Comparison of ENCODE assay signal across 12 cellular contexts in genomic region chr9:130845254-130845653, GRCh38. TPM values are rescaled to one million over a fixed set of nuclear protein-coding genes. Genes with fewer than 3 reads are reported as not detected.
DNase-seq lines count a peak whose midpoint lies in the region; ATAC-seq, FAIRE-seq and TF ChIP-seq lines count a peak whose summit lies in the region.
"Had no signal": no experiment of that assay in that cellular context is flagged by ENCODE, and none has a peak within 500 bp of the region (broad histone marks: within the 10 kb centered on the region; RNA-seq: fewer than 3 reads in every experiment).

No MANE protein-coding gene starts in this region.

- H3K27me3 ChIP-seq in liver (ENCODE audit: control insufficient read depth in 4 of 4, insufficient read depth in 4 of 4, low read length in 3 of 4): no peaks in the 10 kb centered on the region
- H3K27me3 ChIP-seq in HepG2 (ENCODE audit: control insufficient read depth in 1 of 2, insufficient read depth in 2 of 2, low read length in 2 of 2): no peaks in the 10 kb centered on the region
- no peaks in the 10 kb centered on the region for H3K27me3 ChIP-seq in osteoblast (ENCODE audit: insufficient read depth, low read length)

- peaks cover 77% of the 10 kb centered on the region for H3K79me2 ChIP-seq in HepG2 (ENCODE audit: insufficient read depth, low read length)
- H3K79me2 ChIP-seq in osteoblast (ENCODE audit: insufficient read depth, low read length): peaks cover 71% of the 10 kb centered on the region

- no peak for FAIRE-seq in HepG2 (lab: Jason Lieb, UNC)

- TF ChIP-seq CTCF in liver (IDR thresholded peaks at IDR 0.05; ENCODE audit: low read depth, low read length, missing input control) (no peak), HepG2 (CRISPR knock-in tag; IDR thresholded peaks at IDR 0.05) (no peak), fibroblast of mammary gland (conservative IDR thresholded peaks at IDR 0.05; ENCODE audit: control insufficient read depth, insufficient read depth, low read depth, low read length) (no peak), osteoblast (IDR thresholded peaks at IDR 0.05; ENCODE audit: extremely low read depth, low read depth, low read length) (no peak)

- peaks cover 0 to 8% (median 4%) of the 10 kb centered on the region in 4 donors for H3K4me1 ChIP-seq in liver (ENCODE audit: control insufficient read depth in 4 of 4, insufficient read depth in 4 of 4, low read length in 3 of 4)
- peaks cover 25% of the 10 kb centered on the region for H3K4me1 ChIP-seq in HepG2 (ENCODE audit: insufficient read depth, low read length)
- peaks cover 79% of the 10 kb centered on the region for H3K4me1 ChIP-seq in osteoblast (ENCODE audit: insufficient read depth, low read length)

- POLR2A ChIA-PET in HepG2 (lab: Yijun Ruan, JAX): interaction anchor here (0.9 kb wide), 1 partner anchor 8 kb away, joined by 3 read pairs; no protein-coding TSS in a partner anchor

- ATAC-seq in HepG2 (no peak), GM19455 (IDR thresholded peaks at IDR 0.05; ENCODE audit: unreplicated experiment) (no peak), HG03039 (IDR thresholded peaks at IDR 0.05; ENCODE audit: unreplicated experiment) (no peak), GM19452 (IDR thresholded peaks at IDR 0.05; ENCODE audit: unreplicated experiment) (no peak)

- no peaks in the 10 kb centered on the region for H3K9me3 ChIP-seq in liver (ENCODE audit: control insufficient read depth in 4 of 4, low read length in 3 of 4)
- H3K9me3 ChIP-seq in HepG2 (ENCODE audit: low read length): no peaks in the 10 kb centered on the region
- no peaks in the 10 kb centered on the region for H3K9me3 ChIP-seq in osteoblast (ENCODE audit: low read depth, low read length)

- peaks cover 9% of the 10 kb centered on the region for H4K20me1 ChIP-seq in HepG2 (ENCODE audit: insufficient read depth, low read length)
- H4K20me1 ChIP-seq in osteoblast (ENCODE audit: insufficient read depth, low read length): peaks cover 22% of the 10 kb centered on the region

- in situ Hi-C loops in HepG2 (cut with HindIII; ENCODE audit: extremely low pct_ligation_motif_present, low pct_unique_long_range_greater_than_20kb): no loop called here

- H3K36me3 ChIP-seq in liver (ENCODE audit: control insufficient read depth in 4 of 4, insufficient read depth in 3 of 4, low read depth in 1 of 4, low read length in 3 of 4): peaks cover 0 to 1% (median 0%) of the 10 kb centered on the region in 4 donors
- H3K36me3 ChIP-seq in HepG2 (replicated peaks in 1 of 2; ENCODE audit: control insufficient read depth in 1 of 2, insufficient read depth in 2 of 2, low read length in 2 of 2): 0 out of 5 replicates have a peak, but pooled peaks cover 0 to 4% of the 10 kb centered on the region in 2 experiments
- peaks cover 8% of the 10 kb centered on the region for H3K36me3 ChIP-seq in osteoblast (ENCODE audit: insufficient read depth, low read length)

- TF ChIP-seq RAD21 in liver (IDR thresholded peaks at IDR 0.05) (no peak), HepG2 (CRISPR knock-in tag; IDR thresholded peaks at IDR 0.05) (no peak)

- CTCF ChIA-PET in HepG2 (lab: Yijun Ruan, JAX; ENCODE audit: low intra/inter-chr PET ratio, low total read pairs): no interaction called here

- H3K4me3 ChIP-seq in liver (ENCODE audit: low read depth in 1 of 3, low read length in 3 of 3) (no peak overlapping the region), HepG2 (replicated peaks in 1 of 3; ENCODE audit: insufficient read depth in 1 of 3, low read depth in 2 of 3, low read length in 3 of 3) (no peak overlapping the region), fibroblast of mammary gland (ENCODE audit: control insufficient read depth, low read depth, low read length) (peak overlapping the region; percentile 8), osteoblast (ENCODE audit: insufficient read depth, low read length) (peak overlapping the region; percentile 53)
- H3K4me3 ChIP-seq: lung had no signal

- 76% methylated on average over 10 of the region's 10 CpGs for WGBS in liver
- 97% methylated on average over 10 of the region's 10 CpGs for WGBS in HepG2 (ENCODE audit: low lambda C conversion rate)

- intact Hi-C loops in HepG2 (cut with micrococcal nuclease; ENCODE audit: unreplicated experiment): no loop called here

- H3K4me2 ChIP-seq in HepG2 (ENCODE audit: low read depth, low read length) (no peak overlapping the region), osteoblast (ENCODE audit: insufficient read depth, low read length) (peak overlapping the region; percentile 85)

- TF ChIP-seq POLR2A in HepG2 (IDR thresholded peaks at IDR 0.05; ENCODE audit: insufficient read depth in 1 of 2, low read depth in 2 of 2, low read length in 2 of 2): no peak

- TF ChIP-seq EP300 in HepG2 (IDR thresholded peaks at IDR 0.05; ENCODE audit: low read depth in 2 of 2, low read length in 2 of 2): no peak
- no peak for TF ChIP-seq EP300 in HepG2 (CRISPR knock-in tag; IDR thresholded peaks at IDR 0.05; ENCODE audit: borderline replicate concordance)

- BruUV-seq in HepG2 (replicated peaks; lab: Mats Ljungman, UMichigan): no TSS peak

- H3K9ac ChIP-seq in liver (ENCODE audit: low read depth in 1 of 2, low read length in 2 of 2) (no peak overlapping the region), HepG2 (ENCODE audit: insufficient read depth, low read depth, low read length) (no peak overlapping the region)

- H2AFZ ChIP-seq in HepG2 (ENCODE audit: low read length) (no peak overlapping the region), osteoblast (ENCODE audit: low read length) (no peak overlapping the region)

- H3K27ac ChIP-seq in liver (ENCODE audit: low read depth in 1 of 2, low read length in 2 of 2): peak overlapping the region; percentile 15 to 49
- H3K27ac ChIP-seq in HepG2 (ENCODE audit: extremely low read length, insufficient read depth, low read length): no peak overlapping the region
- H3K27ac ChIP-seq in osteoblast (ENCODE audit: low read depth, low read length): peak overlapping the region; percentile 98

- no peak for DNase-seq in HepG2 (ENCODE audit: low spot score)
- DNase-seq in fibroblast of mammary gland (ENCODE audit: low read depth): no peak
- DNase-seq in osteoblast (ENCODE audit: insufficient read length, low spot score, missing footprints): no peak
- no peak for DNase-seq in NCI-H187 treated with DMSO at 0.1 percent for 48 hours (lab: John Stamatoyannopoulos, UW)
- DNase-seq: activated CD4-positive, alpha-beta memory T cell treated with anti-CD3 and anti-CD28 coated beads, Interleukin-2, amount 10 ng/mL, durations not matched to agents 7 days and 5 days; amniotic stem cell had no signal

RNA-seq across cellular contexts. Expression of gene ABL1, which starts 10.2 kb away (rescaled TPM):
- total RNA-seq in liver: 10 to 100 TPM; 11.2 to 14.2 TPM
- 10 to 100 TPM in 1 of 2 donors, 1 to 10 TPM in 1; 4.2 to 10.7 TPM for polyA plus RNA-seq in liver
- 19.3 and 20.4 TPM in 2 replicates for total RNA-seq in HepG2 (2016; rRNA removed; fragmentation: Illumina TruSeq; extraction: Trizol)
- 2.2 and 2.4 TPM in 2 replicates for total RNA-seq in HepG2 (2016; cell fraction: cytosol; rRNA removed; fragmentation: Illumina TruSeq; extraction: Trizol; ENCODE audit: low read depth)
- total RNA-seq in HepG2 (2016; cell fraction: insoluble cytoplasmic fraction; rRNA removed; fragmentation: Illumina TruSeq; extraction: Trizol): 15.8 and 21.7 TPM in 2 replicates
- total RNA-seq in HepG2 (2016; cell fraction: membrane; rRNA removed; fragmentation: Illumina TruSeq; extraction: Trizol): 9.2 and 9.8 TPM in 2 replicates
- total RNA-seq in HepG2 (2016; cell fraction: nucleus; rRNA removed; fragmentation: Illumina TruSeq; extraction: Trizol): 21.9 and 22.1 TPM in 2 replicates
- 10.8 and 14.1 TPM in 2 replicates for polyA plus RNA-seq in HepG2 (2011; rRNA removed)
- polyA plus RNA-seq in HepG2 (2011; cell fraction: cytosol; rRNA removed): 11.9 and 13.3 TPM in 2 replicates
- 13.6 and 15.9 TPM in 2 replicates for polyA plus RNA-seq in HepG2 (2011; cell fraction: nucleus; rRNA removed)
- 17.7 and 20.4 TPM in 2 replicates for polyA plus RNA-seq in HepG2 (2012)
- polyA plus RNA-seq in HepG2 (2016; cell fraction: cytosol; fragmentation: Illumina TruSeq; extraction: Trizol; ENCODE audit: low read depth): 1.8 and 1.9 TPM in 2 replicates
- 15.4 and 23.6 TPM in 2 replicates for polyA plus RNA-seq in HepG2 (2016; cell fraction: insoluble cytoplasmic fraction; fragmentation: Illumina TruSeq; extraction: Trizol; ENCODE audit: low read depth)
- polyA plus RNA-seq in HepG2 (2016; cell fraction: membrane; fragmentation: Illumina TruSeq; extraction: Trizol; ENCODE audit: low read depth): 4.9 and 5.1 TPM in 2 replicates
- 30.9 and 34.3 TPM in 2 replicates for polyA plus RNA-seq in HepG2 (2016; cell fraction: nucleus; fragmentation: Illumina TruSeq; extraction: Trizol; ENCODE audit: insufficient read depth, low read depth)
- polyA minus RNA-seq in HepG2 (2011; rRNA and poly(A)+ RNA removed; ENCODE audit: low replicate concordance): 34.8 and 80.5 TPM in 2 replicates
- 19.1 and 20.7 TPM in 2 replicates for polyA minus RNA-seq in HepG2 (2011; cell fraction: cytosol; rRNA and poly(A)+ RNA removed)
- polyA minus RNA-seq in HepG2 (2011; cell fraction: nucleus; rRNA and poly(A)+ RNA removed): 24.1 and 29.0 TPM in 2 replicates
- 92.2 and 94.8 TPM in 2 replicates for total RNA-seq in osteoblast

RNA-seq across cellular contexts. Expression of gene QRFP, which starts 51.4 kb away (rescaled TPM):
- total RNA-seq in liver (under 1 TPM in 1 of 2 donors, not detected in 1; 0.05 TPM), HepG2 (2016; rRNA removed; fragmentation: Illumina TruSeq; extraction: Trizol) (not detected in 2 replicates), osteoblast (not detected in 2 replicates)
- polyA plus RNA-seq in liver (not detected), HepG2 (2011; rRNA removed) (not detected in 2 replicates)
- total RNA-seq in HepG2 (2016; cell fraction: cytosol; rRNA removed; fragmentation: Illumina TruSeq; extraction: Trizol; ENCODE audit: low read depth): not detected in 2 replicates
- not detected in 2 replicates for total RNA-seq in HepG2 (2016; cell fraction: insoluble cytoplasmic fraction; rRNA removed; fragmentation: Illumina TruSeq; extraction: Trizol)
- total RNA-seq in HepG2 (2016; cell fraction: membrane; rRNA removed; fragmentation: Illumina TruSeq; extraction: Trizol): not detected in 2 replicates
- total RNA-seq in HepG2 (2016; cell fraction: nucleus; rRNA removed; fragmentation: Illumina TruSeq; extraction: Trizol): not detected in 2 replicates
- not detected in 2 replicates for polyA plus RNA-seq in HepG2 (2011; cell fraction: cytosol; rRNA removed)
- polyA plus RNA-seq in HepG2 (2011; cell fraction: nucleus; rRNA removed): not detected in 2 replicates
- polyA plus RNA-seq in HepG2 (2012): 0.15 TPM in 1 of 2 replicates, not detected in the other
- not detected in 2 replicates for polyA plus RNA-seq in HepG2 (2016; cell fraction: cytosol; fragmentation: Illumina TruSeq; extraction: Trizol; ENCODE audit: low read depth)
- not detected in 2 replicates for polyA plus RNA-seq in HepG2 (2016; cell fraction: insoluble cytoplasmic fraction; fragmentation: Illumina TruSeq; extraction: Trizol; ENCODE audit: low read depth)
- not detected in 2 replicates for polyA plus RNA-seq in HepG2 (2016; cell fraction: membrane; fragmentation: Illumina TruSeq; extraction: Trizol; ENCODE audit: low read depth)
- not detected in 2 replicates for polyA plus RNA-seq in HepG2 (2016; cell fraction: nucleus; fragmentation: Illumina TruSeq; extraction: Trizol; ENCODE audit: insufficient read depth, low read depth)
- not detected in 2 replicates for polyA minus RNA-seq in HepG2 (2011; rRNA and poly(A)+ RNA removed; ENCODE audit: low replicate concordance)
- polyA minus RNA-seq in HepG2 (2011; cell fraction: cytosol; rRNA and poly(A)+ RNA removed): not detected in 2 replicates
- not detected in 2 replicates for polyA minus RNA-seq in HepG2 (2011; cell fraction: nucleus; rRNA and poly(A)+ RNA removed)
- total RNA-seq: activated CD4-positive, alpha-beta memory T cell treated with anti-CD3 and anti-CD28 coated beads, Interleukin-2, amount 10 ng/mL, durations not matched to agents 7 days and 5 days; HT1080; lung had no signal

Comparison
In these comparisons a context has a peak if more than half of its experiments do, and no peak if none do; other contexts are left out.
1. H3K4me3 ChIP-seq: peak in fibroblast of mammary gland (single experiment) and osteoblast (single experiment); none in liver (0 of 3) and HepG2 (0 of 3).